In genomic region chr12:41557081-41557480, GRCh38 we compare ENCODE assay signal across 27 cellular contexts.
"Had no signal": no experiment of that assay in that cellular context is flagged by ENCODE, and none has a peak within 500 bp of the region (broad histone marks: within the 10 kb centered on the region; RNA-seq: fewer than 3 reads in every experiment).

No MANE protein-coding gene starts in this region.

- H3K4me1 ChIP-seq: pancreas, psoas muscle, right lobe of liver, sigmoid colon, thyroid gland, tibial nerve, upper lobe of left lung, vagina had no signal

- H3K36me3 ChIP-seq: neutrophil, pancreas, right lobe of liver, thoracic aorta, thyroid gland, tibial nerve, upper lobe of left lung, vagina had no signal

- H3K36me3 Mint-ChIP-seq: natural killer cell; stimulated activated effector memory CD8-positive, alpha-beta T cell treated with anti-CD3 and anti-CD28 coated beads, Interleukin-12 subunit alpha, Interleukin-12 subunit beta, amount 100 ng/mL, for 72 hours; stimulated activated naive B cell treated with anti-CD40 and anti-IgM and Interleukin-4, amounts not matched to agents 10 μg/mL and 1 μg/mL and 100 μg/mL, for 72 hours had no signal

- H3K27me3 ChIP-seq: neutrophil, pancreas, right lobe of liver, sigmoid colon, stomach, thyroid gland, tibial nerve, upper lobe of left lung, vagina had no signal

- DNase-seq: natural killer cell; nucleus accumbens; pancreas; psoas muscle; right cardiac atrium; right lobe of liver; sigmoid colon; small intestine; stimulated activated CD4-positive, alpha-beta T cell treated with anti-CD3 and anti-CD28 coated beads, Interleukin-15, amount 100 ng/mL, for 24 hours; stimulated activated CD4-positive, alpha-beta T cell treated with anti-CD3 and anti-CD28 coated beads, Interleukin-2, amount 100 ng/mL, for 24 hours; stimulated activated CD4-positive, alpha-beta T cell treated with anti-CD3 and anti-CD28 coated beads, Interleukin-2, amount 100 ng/mL, for 48 hours; stimulated activated CD4-positive, alpha-beta T cell treated with anti-CD3 and anti-CD28 coated beads, Interleukin-4, amount 100 ng/mL, for 24 hours; stimulated activated naive B cell treated with anti-CD40 and anti-IgM and Interleukin-4, amounts not matched to agents 10 μg/mL and 1 μg/mL and 100 μg/mL, for 72 hours; stimulated activated naive CD4-positive, alpha-beta T cell treated with Interleukin-2 at 50 U/mL for 16 hours; stomach; thyroid gland; trophoblast cell had no signal

- ATAC-seq: natural killer cell; pancreas; psoas muscle; right cardiac atrium; right lobe of liver; stimulated activated naive B cell treated with anti-CD40 and anti-IgM and Interleukin-4, amounts not matched to agents 10 μg/mL and 1 μg/mL and 100 μg/mL, for 72 hours had no signal

- H3K27ac ChIP-seq: neutrophil, pancreas, psoas muscle, right lobe of liver, sigmoid colon, stomach, thoracic aorta, thyroid gland, tibial nerve, upper lobe of left lung, vagina had no signal

- H3K4me3 Mint-ChIP-seq: natural killer cell; nephron; neural crest cell; stimulated activated effector memory CD8-positive, alpha-beta T cell treated with anti-CD3 and anti-CD28 coated beads, Interleukin-12 subunit alpha, Interleukin-12 subunit beta, amount 100 ng/mL, for 72 hours; stimulated activated naive B cell treated with anti-CD40 and anti-IgM and Interleukin-4, amounts not matched to agents 10 μg/mL and 1 μg/mL and 100 μg/mL, for 72 hours; stimulated activated naive CD8-positive, alpha-beta T cell treated with anti-CD3 and anti-CD28 coated beads, Interleukin-15, Interleukin-2, amounts not matched to agents 100 ng/mL and 50 ng/mL, for 24 hours had no signal

- H3K9me3 Mint-ChIP-seq: nephron; neural crest cell; stimulated activated effector memory CD8-positive, alpha-beta T cell treated with anti-CD3 and anti-CD28 coated beads, Interleukin-12 subunit alpha, Interleukin-12 subunit beta, amount 100 ng/mL, for 72 hours; stimulated activated naive B cell treated with anti-CD40 and anti-IgM and Interleukin-4, amounts not matched to agents 10 μg/mL and 1 μg/mL and 100 μg/mL, for 72 hours; stimulated activated naive CD8-positive, alpha-beta T cell treated with anti-CD3 and anti-CD28 coated beads, Interleukin-15, Interleukin-2, amounts not matched to agents 100 ng/mL and 50 ng/mL, for 24 hours had no signal

- H3K4me3 ChIP-seq: pancreas, psoas muscle, right lobe of liver, sigmoid colon, stomach, thoracic aorta, thyroid gland, tibial nerve, upper lobe of left lung, vagina had no signal

- H3K27me3 Mint-ChIP-seq: progenitor cell of endocrine pancreas; stimulated activated naive B cell treated with anti-CD40 and anti-IgM and Interleukin-4, amounts not matched to agents 10 μg/mL and 1 μg/mL and 100 μg/mL, for 72 hours; stimulated activated naive CD8-positive, alpha-beta T cell treated with anti-CD3 and anti-CD28 coated beads, Interleukin-15, Interleukin-2, amounts not matched to agents 100 ng/mL and 50 ng/mL, for 24 hours had no signal

- H3K4me1 Mint-ChIP-seq: natural killer cell; neural crest cell; stimulated activated effector memory CD8-positive, alpha-beta T cell treated with anti-CD3 and anti-CD28 coated beads, Interleukin-12 subunit alpha, Interleukin-12 subunit beta, amount 100 ng/mL, for 72 hours; stimulated activated naive B cell treated with anti-CD40 and anti-IgM and Interleukin-4, amounts not matched to agents 10 μg/mL and 1 μg/mL and 100 μg/mL, for 72 hours had no signal

- H3K27ac Mint-ChIP-seq: natural killer cell; progenitor cell of endocrine pancreas; stimulated activated effector memory CD8-positive, alpha-beta T cell treated with anti-CD3 and anti-CD28 coated beads, Interleukin-12 subunit alpha, Interleukin-12 subunit beta, amount 100 ng/mL, for 72 hours; stimulated activated naive B cell treated with anti-CD40 and anti-IgM and Interleukin-4, amounts not matched to agents 10 μg/mL and 1 μg/mL and 100 μg/mL, for 72 hours; stimulated activated naive CD8-positive, alpha-beta T cell treated with anti-CD3 and anti-CD28 coated beads, Interleukin-15, Interleukin-2, amounts not matched to agents 100 ng/mL and 50 ng/mL, for 24 hours had no signal
